In genomic region chr4:1748465-1748995, GRCh38 we compare ENCODE assay signal across 7 cellular contexts. TPM values are rescaled to one million over a fixed set of nuclear protein-coding genes. Genes with fewer than 3 reads are reported as not detected.
DNase-seq lines count a peak whose midpoint lies in the region; ATAC-seq, FAIRE-seq and TF ChIP-seq lines count a peak whose summit lies in the region.

No MANE protein-coding gene starts in this region.

- TF ChIP-seq POLR2A in GM12892 (IDR thresholded peaks at IDR 0.05; ENCODE audit: low read depth, low read length) = no peak

- peak; percentile 17 for FAIRE-seq in GM12892 (lab: Jason Lieb, UNC)

- no peak for ATAC-seq in HG02973 (IDR thresholded peaks at IDR 0.05; ENCODE audit: unreplicated experiment)

- peak; percentile 99 for DNase-seq in GM12892 (ENCODE audit: insufficient read length)
- peak; percentile 58 for DNase-seq in NCI-H1105 (lab: John Stamatoyannopoulos, UW)
- peak; percentile 48 for DNase-seq in T-helper 22 cell (ENCODE audit: low read depth)
- peak; percentile 51 for DNase-seq in amniotic stem cell (lab: John Stamatoyannopoulos, UW)
- DNase-seq in hepatic stellate cell (ENCODE audit: low spot score) = peak; percentile 90
- peak; percentile 77 for DNase-seq in stimulated activated CD4-positive, alpha-beta T cell treated with anti-CD3 and anti-CD28 coated beads, Interleukin-12 subunit alpha, Interleukin-12 subunit beta, amount 100 ng/mL, for 4 hours

RNA-seq across cellular contexts. Expression of gene TACC3, which starts 27.2 kb away (rescaled TPM):
- polyA plus RNA-seq in GM12892 (2012; ENCODE audit: missing spikeins) = 40.1 TPM

RNA-seq across cellular contexts. Expression of gene TMEM129, which starts 27.4 kb away (rescaled TPM):
- polyA plus RNA-seq in GM12892 (2012; ENCODE audit: missing spikeins) = 7.7 TPM

RNA-seq across cellular contexts. Expression of gene SLBP, which starts 36.4 kb away (rescaled TPM):
- 122 TPM for polyA plus RNA-seq in GM12892 (2012; ENCODE audit: missing spikeins)

RNA-seq across cellular contexts. Expression of gene FGFR3, which starts 44.6 kb away (rescaled TPM):
- not detected for polyA plus RNA-seq in GM12892 (2012; ENCODE audit: missing spikeins)

Comparison
In these comparisons a context has a peak if more than half of its experiments do, and no peak if none do; other contexts are left out.
1. DNase-seq: peak in every context shown above with its lines; median percentile 99 in GM12892; 90 in hepatic stellate cell; 77 in stimulated activated CD4-positive, alpha-beta T cell treated with anti-CD3 and anti-CD28 coated beads, Interleukin-12 subunit alpha, Interleukin-12 subunit beta, amount 100 ng/mL, for 4 hours; 58 in NCI-H1105; 51 in amniotic stem cell; 48 in T-helper 22 cell.